ENCODE assay signal across 21 cellular contexts in the genomic region with DNA sequence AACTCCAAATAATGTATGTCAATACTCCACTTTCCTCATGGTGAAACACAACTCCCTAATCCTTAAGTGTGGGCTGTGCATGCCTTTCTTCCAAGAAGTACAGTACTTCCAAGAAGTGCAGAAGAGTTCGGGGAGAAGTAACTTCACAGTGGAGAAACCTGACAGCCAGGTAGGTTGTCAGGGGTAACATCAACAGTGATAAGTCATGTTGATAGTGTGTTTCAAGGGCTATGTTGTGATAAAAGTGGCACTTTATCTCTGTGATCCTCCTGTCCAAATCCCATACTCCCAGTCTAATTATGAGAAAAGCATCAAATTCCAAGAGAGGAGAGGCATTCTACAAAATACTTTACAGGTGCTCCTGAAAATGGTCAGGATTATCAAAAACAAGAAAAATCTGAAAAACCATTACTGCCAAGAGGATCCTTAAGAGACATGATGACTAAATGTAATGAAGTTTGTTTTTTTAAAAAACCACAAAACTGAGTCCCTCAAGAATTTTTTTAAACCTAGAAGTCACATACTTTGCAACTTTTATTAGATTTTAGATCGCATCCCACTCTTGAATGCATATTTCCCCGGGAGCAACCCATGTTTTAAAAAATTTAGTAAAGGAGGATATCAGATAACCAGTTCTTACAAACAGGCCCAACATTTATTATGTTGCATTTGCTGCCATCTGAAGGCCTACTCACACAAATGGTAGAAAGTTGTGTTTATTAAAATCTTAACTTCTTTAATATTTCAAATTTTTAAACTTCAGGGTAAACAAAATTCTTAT. TPM values are rescaled to one million over a fixed set of nuclear protein-coding genes. Genes with fewer than 3 reads are reported as not detected.
A peak's percentile ranks its signal among the peaks of the same experiment; 100 is the strongest.
DNase-seq lines count a peak whose midpoint lies in the region; FAIRE-seq and TF ChIP-seq lines count a peak whose summit lies in the region.
"Had no signal": no experiment of that assay in that cellular context is flagged by ENCODE, and none has a peak within 500 bp of the region (broad histone marks: within the 10 kb centered on the region; RNA-seq: fewer than 3 reads in every experiment).

No MANE protein-coding gene starts in this region.

- WGBS in trophoblast cell (ENCODE audit: extremely low coverage, insufficient coverage, insufficient read length), result no CpG with 5 or more reads among the region's 3 CpGs
- WGBS in prostate gland, result 53% methylated on average over 3 of the region's 3 CpGs

- H4K91ac ChIP-seq in trophoblast cell (ENCODE audit: low read depth, low read length), result no peak overlapping the region

- POLR2A ChIA-PET in activated CD4-positive, alpha-beta T cell treated with anti-CD3 and anti-CD28 coated beads, Interleukin-2, amount 10 ng/mL, durations not matched to agents 7 days and 5 days (lab: Charles Lee), result no interaction called here

- intact Hi-C loops in prostate gland (cut with DNase I), result loop anchor here (10.0 kb wide), 1 partner anchor 126 kb away; no protein-coding TSS in a partner anchor

- peaks cover 11% of the 10 kb centered on the region for H3K9me3 Mint-ChIP-seq in activated CD4-positive, alpha-beta T cell treated with anti-CD3 and anti-CD28 coated beads, Interleukin-2, amount 10 ng/mL, durations not matched to agents 7 days and 5 days

- no peak overlapping the region for H4K8ac ChIP-seq in trophoblast cell (ENCODE audit: low read depth, low read length)

- no peak overlapping the region for H2BK120ac ChIP-seq in trophoblast cell (ENCODE audit: insufficient read depth, low read length, poor library complexity)

- TF ChIP-seq POLR2A in GM12891 (IDR thresholded peaks at IDR 0.05; ENCODE audit: low read depth, low read length) (no peak), prostate gland (IDR thresholded peaks at IDR 0.05) (no peak)

- H3K79me2 ChIP-seq in ACC112 (ENCODE audit: control insufficient read depth, insufficient read depth, low read length, unreplicated experiment) (peaks cover 15% of the 10 kb centered on the region), trophoblast cell (ENCODE audit: control insufficient read depth, insufficient read depth, low read length, poor library complexity) (peaks cover 5% of the 10 kb centered on the region)

- no peak overlapping the region for H3K9ac ChIP-seq in trophoblast cell (ENCODE audit: low read length)
- H3K9ac ChIP-seq: BLaER1 treated with 17β-estradiol and CSF1 and Interleukin-3, amounts not matched to agents 10 nM and 100 nM had no signal

- peak; percentile 38 for FAIRE-seq in GM12891 (lab: Jason Lieb, UNC)
- FAIRE-seq: GM12892, pancreas had no signal

- H3K4me1 Mint-ChIP-seq in activated CD4-positive, alpha-beta T cell treated with anti-CD3 and anti-CD28 coated beads, Interleukin-2, amount 10 ng/mL, durations not matched to agents 7 days and 5 days, result peaks cover 2% of the 10 kb centered on the region
- H3K4me1 Mint-ChIP-seq: activated naive CD8-positive, alpha-beta T cell treated with anti-CD3 and anti-CD28 coated beads, Interleukin-2, amount 10 ng/mL, durations not matched to agents 7 days and 5 days had no signal

- TF ChIP-seq CTCF in prostate gland (IDR thresholded peaks at IDR 0.05), result no peak

- H3K9me3 ChIP-seq in trophoblast cell (ENCODE audit: insufficient read depth, low read depth, low read length) (no peaks in the 10 kb centered on the region), prostate gland (no peaks in the 10 kb centered on the region)
- H3K9me3 ChIP-seq: colonic mucosa, pancreas, thyroid gland had no signal

- no peak overlapping the region for H3K4me2 ChIP-seq in trophoblast cell (ENCODE audit: low read length)
- H3K4me2 ChIP-seq: BLaER1 treated with 17β-estradiol and CSF1 and Interleukin-3, amounts not matched to agents 10 nM and 100 nM had no signal

- no peaks in the 10 kb centered on the region for H3K27me3 Mint-ChIP-seq in activated CD4-positive, alpha-beta T cell treated with anti-CD3 and anti-CD28 coated beads, Interleukin-2, amount 10 ng/mL, durations not matched to agents 7 days and 5 days
- H3K27me3 Mint-ChIP-seq: activated naive CD8-positive, alpha-beta T cell treated with anti-CD3 and anti-CD28 coated beads, Interleukin-2, amount 10 ng/mL, durations not matched to agents 7 days and 5 days had no signal

- H3K14ac ChIP-seq in trophoblast cell (ENCODE audit: low read length), result no peak overlapping the region

- H3K36me3 Mint-ChIP-seq in activated CD4-positive, alpha-beta T cell treated with anti-CD3 and anti-CD28 coated beads, Interleukin-2, amount 10 ng/mL, durations not matched to agents 7 days and 5 days (ENCODE audit: low read depth), result peaks cover 20% of the 10 kb centered on the region

- H3K4me3 ChIP-seq in ACC112 (ENCODE audit: low read depth, low read length) (no peak overlapping the region), trophoblast cell (ENCODE audit: low read depth, low read length) (no peak overlapping the region), prostate gland (no peak overlapping the region)
- H3K4me3 ChIP-seq: BLaER1 treated with 17β-estradiol and CSF1 and Interleukin-3, amounts not matched to agents 10 nM and 100 nM; colonic mucosa; pancreas; SK-N-MC; thyroid gland had no signal

- CTCF ChIA-PET in activated CD4-positive, alpha-beta T cell treated with anti-CD3 and anti-CD28 coated beads, Interleukin-2, amount 10 ng/mL, durations not matched to agents 7 days and 5 days (lab: Charles Lee), result no interaction called here

- H3K18ac ChIP-seq in trophoblast cell (ENCODE audit: low read length), result no peak overlapping the region

- H2AFZ ChIP-seq in ACC112 (ENCODE audit: low read length, unreplicated experiment) (no peak overlapping the region), trophoblast cell (ENCODE audit: insufficient read depth, low read length, poor library complexity) (no peak overlapping the region)

- H3K4ac ChIP-seq in trophoblast cell (ENCODE audit: low read depth, low read length), result no peak overlapping the region

- H3K27me3 ChIP-seq in ACC112 (ENCODE audit: insufficient read depth, low read length) (no peaks in the 10 kb centered on the region), trophoblast cell (ENCODE audit: insufficient read depth, low read length) (no peaks in the 10 kb centered on the region), prostate gland (replicated peaks; ENCODE audit: insufficient read depth) (no peaks in the 10 kb centered on the region)
- H3K27me3 ChIP-seq: BLaER1 treated with 17β-estradiol and CSF1 and Interleukin-3, amounts not matched to agents 10 nM and 100 nM; colonic mucosa; pancreas; thyroid gland had no signal

- H4K12ac ChIP-seq in trophoblast cell (ENCODE audit: low read depth, low read length), result no peak overlapping the region

- H3K27ac ChIP-seq in ACC112 (ENCODE audit: low read depth, low read length) (peak overlapping the region; percentile 4; the same call in 1 of the 2 replicates), trophoblast cell (ENCODE audit: low read depth, low read length) (no peak overlapping the region), prostate gland (no peak overlapping the region)
- H3K27ac ChIP-seq: BLaER1 treated with 17β-estradiol and CSF1 and Interleukin-3, amounts not matched to agents 10 nM and 100 nM; colonic mucosa; pancreas; SK-N-MC; thyroid gland; WERI-Rb-1 had no signal

- peaks cover 1% of the 10 kb centered on the region for H3K79me1 ChIP-seq in trophoblast cell (ENCODE audit: low read length)

- H3K4me3 Mint-ChIP-seq in activated CD4-positive, alpha-beta T cell treated with anti-CD3 and anti-CD28 coated beads, Interleukin-2, amount 10 ng/mL, durations not matched to agents 7 days and 5 days, result no peak overlapping the region
- H3K4me3 Mint-ChIP-seq: activated naive CD8-positive, alpha-beta T cell treated with anti-CD3 and anti-CD28 coated beads, Interleukin-2, amount 10 ng/mL, durations not matched to agents 7 days and 5 days had no signal

- no peak overlapping the region for H2BK12ac ChIP-seq in trophoblast cell (ENCODE audit: low read length)

- no peak overlapping the region for H3K23ac ChIP-seq in trophoblast cell (ENCODE audit: low read length)

- H2BK5ac ChIP-seq in trophoblast cell (ENCODE audit: low read depth, low read length, poor library complexity), result no peak overlapping the region

- peaks cover 12% of the 10 kb centered on the region for H3K36me3 ChIP-seq in ACC112 (ENCODE audit: insufficient read depth, low read length)
- H3K36me3 ChIP-seq in trophoblast cell (ENCODE audit: control insufficient read depth in 1 of 2, insufficient read depth in 2 of 2, low read length in 2 of 2), result peaks cover 3% of the 10 kb centered on the region in 2 experiments
- H3K36me3 ChIP-seq in prostate gland, result no peaks in the 10 kb centered on the region
- H3K36me3 ChIP-seq: colonic mucosa, pancreas, thyroid gland had no signal

- no peak overlapping the region for H2AK5ac ChIP-seq in trophoblast cell (ENCODE audit: low read length)

- no peak overlapping the region for H3K27ac Mint-ChIP-seq in activated CD4-positive, alpha-beta T cell treated with anti-CD3 and anti-CD28 coated beads, Interleukin-2, amount 10 ng/mL, durations not matched to agents 7 days and 5 days
- H3K27ac Mint-ChIP-seq: activated naive CD8-positive, alpha-beta T cell treated with anti-CD3 and anti-CD28 coated beads, Interleukin-2, amount 10 ng/mL, durations not matched to agents 7 days and 5 days had no signal

- H3K4me1 ChIP-seq in ACC112 (ENCODE audit: control insufficient read depth, insufficient read depth, low read length, unreplicated experiment), result peaks cover 7% of the 10 kb centered on the region
- H3K4me1 ChIP-seq in trophoblast cell (ENCODE audit: control insufficient read depth in 1 of 2, insufficient read depth in 2 of 2, low read length in 2 of 2), result no peaks in the 10 kb centered on the region
- H3K4me1 ChIP-seq in prostate gland (replicated peaks), result no peaks in the 10 kb centered on the region
- H3K4me1 ChIP-seq: colonic mucosa, pancreas, thyroid gland had no signal

- no peak for DNase-seq in GM12891 (ENCODE audit: insufficient read length, low spot score)
- peak; percentile 55 for DNase-seq in amniotic stem cell (lab: John Stamatoyannopoulos, UW)
- DNase-seq in iris pigment epithelial cell (ENCODE audit: low read depth), result peak; percentile 77
- DNase-seq in trophoblast cell, result no peak
- no peak for DNase-seq in MV-4-11 (lab: John Stamatoyannopoulos, UW)
- no peak for DNase-seq in activated CD4-positive, alpha-beta T cell treated with anti-CD3 and anti-CD28 coated beads, Interleukin-2, amount 10 ng/mL, durations not matched to agents 7 days and 5 days
- DNase-seq in prostate gland (ENCODE audit: low spot score), result no peak
- DNase-seq: activated CD8-positive, alpha-beta memory T cell treated with anti-CD3 and anti-CD28 coated beads, Interleukin-2, amount 50 U/mL, for 4 hours; activated naive CD8-positive, alpha-beta T cell treated with anti-CD3 and anti-CD28 coated beads, Interleukin-2, amount 10 ng/mL, durations not matched to agents 7 days and 5 days; colonic mucosa; DMS79; erythroblast; NCI-H1092; NCI-H2227 treated with DMSO at 0.1 percent for 48 hours; pancreas; thyroid gland; WERI-Rb-1 had no signal

TF ChIP-seq in GM12891, 5 proteins besides CTCF, POLR2A, EP300 and RAD21 (continues in another document):
- TF ChIP-seq TAF1 (IDR thresholded peaks at IDR 0.05; ENCODE audit: low read depth, low read length) (no peak), POU2F2 (IDR thresholded peaks at IDR 0.05; ENCODE audit: low read depth, low read length) (no peak)

RNA-seq across cellular contexts. Expression of gene CCT2, which starts 44.5 kb away (rescaled TPM):
- polyA plus RNA-seq in GM12891 (2012; ENCODE audit: low read depth, missing spikeins), result 193 TPM
- polyA plus RNA-seq in trophoblast cell (2013), result 301 and 316 TPM in 2 replicates
- total RNA-seq in activated CD4-positive, alpha-beta T cell treated with anti-CD3 and anti-CD28 coated beads, Interleukin-2, amount 10 ng/mL, durations not matched to agents 7 days and 5 days, result 100 to 1,000 TPM; 152 to 158 TPM
- total RNA-seq in prostate gland, result 100 to 1,000 TPM in 1 of 2 donors, 10 to 100 TPM in 1; 86.7 to 116 TPM

Comparison
In these comparisons a context has a peak if more than half of its experiments do, and no peak if none do; other contexts are left out.
1. DNase-seq: peak in amniotic stem cell (single experiment) and iris pigment epithelial cell (single experiment); none in GM12891 (single experiment), trophoblast cell (0 of 2), MV-4-11 (single experiment), activated CD4-positive, alpha-beta T cell treated with anti-CD3 and anti-CD28 coated beads, Interleukin-2, amount 10 ng/mL, durations not matched to agents 7 days and 5 days (single experiment) and prostate gland (single experiment).